ENCODE assay signal across 8 cellular contexts in the genomic region with DNA sequence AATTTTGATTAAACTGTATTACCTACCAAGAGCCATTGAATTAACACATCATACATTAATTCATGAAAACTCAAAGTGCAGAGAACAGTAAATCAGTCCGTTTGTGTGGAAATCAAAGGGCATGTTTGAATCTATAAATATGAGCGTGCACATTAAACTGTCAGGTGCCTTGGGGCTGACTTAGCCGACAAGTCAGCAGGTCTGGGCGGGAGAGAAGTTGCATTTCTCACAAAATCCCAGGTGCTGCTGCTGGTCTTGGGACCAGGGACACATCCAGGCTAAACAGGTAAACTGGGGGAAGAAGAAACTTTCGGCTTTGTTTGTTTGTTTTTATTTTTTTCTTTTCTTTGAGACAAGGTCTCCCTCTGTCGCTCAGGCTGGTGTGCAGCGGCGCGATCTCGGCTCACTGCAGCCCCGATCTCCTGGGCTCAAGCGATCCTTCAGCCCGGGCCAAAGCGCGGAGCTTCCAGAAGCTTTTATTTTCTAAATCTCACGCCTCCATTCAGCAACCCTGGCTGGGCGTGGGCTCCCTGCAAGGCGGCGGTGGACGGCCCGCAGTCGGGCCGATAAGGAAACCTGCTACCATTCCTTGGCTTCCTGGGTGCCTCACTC.
DNase-seq lines count a peak whose midpoint lies in the region; ATAC-seq, FAIRE-seq and TF ChIP-seq lines count a peak whose summit lies in the region.

No MANE protein-coding gene starts in this region.

- no peaks in the 10 kb centered on the region for H3K79me2 ChIP-seq in astrocyte (ENCODE audit: insufficient read depth, low read length)

- no peaks in the 10 kb centered on the region for H4K20me1 ChIP-seq in astrocyte (ENCODE audit: insufficient read depth, low read length)

- peak overlapping the region; percentile 71 for H3K27ac ChIP-seq in CD4-positive, alpha-beta memory T cell (ENCODE audit: low read depth, low read length)
- peak overlapping the region; percentile 46 for H3K27ac ChIP-seq in astrocyte (ENCODE audit: low read depth, low read length)
- no peak overlapping the region for H3K27ac ChIP-seq in iPS-20b (ENCODE audit: low read length)

- no peak for FAIRE-seq in astrocyte (lab: Jason Lieb, UNC)

- CTCF ChIA-PET in CD4-positive, alpha-beta memory T cell (lab: Charles Lee; ENCODE audit: partially characterized antibody), result interaction anchor here (1.0 to 2.5 kb wide), 4 partner anchors 23 to 362 kb away, joined by 3 to 13 read pairs (median 7); no protein-coding TSS in a partner anchor

- peak; percentile 38 for ATAC-seq in GM18867 (IDR thresholded peaks at IDR 0.05; ENCODE audit: unreplicated experiment)
- ATAC-seq in HG03045 (IDR thresholded peaks at IDR 0.05; ENCODE audit: unreplicated experiment), result peak; percentile 25
- ATAC-seq in stimulated activated effector memory CD8-positive, alpha-beta T cell treated with anti-CD3 and anti-CD28 coated beads, Interleukin-12 subunit alpha, Interleukin-12 subunit beta, amount 100 ng/mL, for 72 hours, result peak; percentile 68
- no peak for ATAC-seq in GM21360 (IDR thresholded peaks at IDR 0.05; ENCODE audit: unreplicated experiment)

- H3K9me3 Mint-ChIP-seq in CD4-positive, alpha-beta memory T cell, result peaks cover 0 to 32% (median 14%) of the 10 kb centered on the region in 8 donors
- peaks cover 12% of the 10 kb centered on the region for H3K9me3 Mint-ChIP-seq in astrocyte (ENCODE audit: unreplicated experiment)
- peaks cover 9% of the 10 kb centered on the region for H3K9me3 Mint-ChIP-seq in stimulated activated effector memory CD8-positive, alpha-beta T cell treated with anti-CD3 and anti-CD28 coated beads, Interleukin-12 subunit alpha, Interleukin-12 subunit beta, amount 100 ng/mL, for 72 hours

- no peak for TF ChIP-seq CTCF in astrocyte (IDR thresholded peaks at IDR 0.05; ENCODE audit: insufficient read depth, low read depth, low read length)

- peaks cover 8 to 33% (median 16%) of the 10 kb centered on the region in 4 donors for H3K4me1 Mint-ChIP-seq in CD4-positive, alpha-beta memory T cell
- H3K4me1 Mint-ChIP-seq in astrocyte (ENCODE audit: low read depth, unreplicated experiment), result no peaks in the 10 kb centered on the region
- H3K4me1 Mint-ChIP-seq in stimulated activated effector memory CD8-positive, alpha-beta T cell treated with anti-CD3 and anti-CD28 coated beads, Interleukin-12 subunit alpha, Interleukin-12 subunit beta, amount 100 ng/mL, for 72 hours, result peaks cover 19% of the 10 kb centered on the region

- intact Hi-C loops in CD4-positive, alpha-beta memory T cell (cut with micrococcal nuclease), result loop anchor here (1.0 to 5.0 kb wide), 5 partner anchors 16 to 366 kb away; a partner anchor contains a TSS

- H3K4me1 ChIP-seq in CD4-positive, alpha-beta memory T cell (ENCODE audit: insufficient read depth, low read length), result peaks cover 18% of the 10 kb centered on the region
- peaks cover 9% of the 10 kb centered on the region for H3K4me1 ChIP-seq in astrocyte (ENCODE audit: insufficient read depth, low read length)
- peaks cover 19% of the 10 kb centered on the region for H3K4me1 ChIP-seq in iPS-20b (ENCODE audit: insufficient read depth, low read length)

- peak overlapping the region; percentile 89 to 97 (median 95) for H3K4me3 Mint-ChIP-seq in CD4-positive, alpha-beta memory T cell
- peak overlapping the region; percentile 93 for H3K4me3 Mint-ChIP-seq in astrocyte (ENCODE audit: unreplicated experiment)
- H3K4me3 Mint-ChIP-seq in stimulated activated effector memory CD8-positive, alpha-beta T cell treated with anti-CD3 and anti-CD28 coated beads, Interleukin-12 subunit alpha, Interleukin-12 subunit beta, amount 100 ng/mL, for 72 hours, result peak overlapping the region; percentile 81

- peak overlapping the region; percentile 91 for H3K4me2 ChIP-seq in astrocyte (ENCODE audit: low read length)

- no peaks in the 10 kb centered on the region for H3K36me3 ChIP-seq in CD4-positive, alpha-beta memory T cell (ENCODE audit: insufficient read depth, low read length)
- no peaks in the 10 kb centered on the region for H3K36me3 ChIP-seq in astrocyte (ENCODE audit: insufficient read depth, low read length)
- H3K36me3 ChIP-seq in iPS-20b (ENCODE audit: insufficient read depth, low read depth, low read length), result no peaks in the 10 kb centered on the region

- H3K4me3 ChIP-seq in CD4-positive, alpha-beta memory T cell (ENCODE audit: low read length in 2 of 2), result peak overlapping the region; percentile 64 to 71
- peak overlapping the region; percentile 91 for H3K4me3 ChIP-seq in astrocyte (ENCODE audit: insufficient read depth, low read depth, low read length)
- H3K4me3 ChIP-seq in iPS-20b (ENCODE audit: low read length), result peak overlapping the region; percentile 80

- peak overlapping the region; percentile 87 for H2AFZ ChIP-seq in astrocyte (ENCODE audit: low read depth, low read length)

- H3K27me3 Mint-ChIP-seq in CD4-positive, alpha-beta memory T cell, result peaks cover 2% of the 10 kb centered on the region in 2 donors
- H3K27me3 Mint-ChIP-seq in astrocyte (ENCODE audit: low read depth, unreplicated experiment), result no peaks in the 10 kb centered on the region

- no peaks in the 10 kb centered on the region for H3K9me3 ChIP-seq in CD4-positive, alpha-beta memory T cell (ENCODE audit: control insufficient read depth in 1 of 2, low read length in 2 of 2)
- peaks cover 11% of the 10 kb centered on the region for H3K9me3 ChIP-seq in astrocyte (ENCODE audit: insufficient read depth, low read depth, low read length)
- peaks cover 6% of the 10 kb centered on the region; the same call in 1 of the 2 replicates for H3K9me3 ChIP-seq in iPS-20b (ENCODE audit: insufficient read depth, low read depth, low read length)

- H3K9ac ChIP-seq in astrocyte (ENCODE audit: low read length), result peak overlapping the region; percentile 83
- peak overlapping the region; percentile 81 for H3K9ac ChIP-seq in iPS-20b (ENCODE audit: low read depth, low read length)

- H3K27me3 ChIP-seq in CD4-positive, alpha-beta memory T cell (ENCODE audit: insufficient read depth, low read length), result no peaks in the 10 kb centered on the region
- H3K27me3 ChIP-seq in astrocyte (ENCODE audit: insufficient read depth, low read length), result no peaks in the 10 kb centered on the region
- no peaks in the 10 kb centered on the region for H3K27me3 ChIP-seq in iPS-20b (ENCODE audit: insufficient read depth, low read length)

- peak overlapping the region; percentile 76 to 98 (median 94) for H3K27ac Mint-ChIP-seq in CD4-positive, alpha-beta memory T cell
- H3K27ac Mint-ChIP-seq in astrocyte (ENCODE audit: unreplicated experiment), result peak overlapping the region; percentile 41
- peak overlapping the region; percentile 97 for H3K27ac Mint-ChIP-seq in stimulated activated effector memory CD8-positive, alpha-beta T cell treated with anti-CD3 and anti-CD28 coated beads, Interleukin-12 subunit alpha, Interleukin-12 subunit beta, amount 100 ng/mL, for 72 hours

- POLR2A ChIA-PET in CD4-positive, alpha-beta memory T cell (lab: Charles Lee; ENCODE audit: partially characterized antibody), result interaction anchor here (0.5 to 3.4 kb wide), 7 partner anchors 16 to 1093 kb away, joined by 3 to 18 read pairs (median 8); a partner anchor contains a TSS

- no peak for DNase-seq in CD4-positive, alpha-beta memory T cell
- DNase-seq in NCI-H2196 treated with DMSO at 0.1 percent for 48 hours (lab: John Stamatoyannopoulos, UW; ENCODE audit: unreplicated experiment) (peak; percentile 46), astrocyte (ENCODE audit: low read depth) (peak; percentile 39)
- no peak for DNase-seq in stimulated activated effector memory CD8-positive, alpha-beta T cell treated with anti-CD3 and anti-CD28 coated beads, Interleukin-12 subunit alpha, Interleukin-12 subunit beta, amount 100 ng/mL, for 72 hours (ENCODE audit: low spot score in 2 of 2)

- H3K36me3 Mint-ChIP-seq in CD4-positive, alpha-beta memory T cell, result peaks cover 0 to 17% of the 10 kb centered on the region in 2 donors
- H3K36me3 Mint-ChIP-seq in astrocyte (ENCODE audit: low read depth, unreplicated experiment), result peaks cover 8% of the 10 kb centered on the region
- peaks cover 20% of the 10 kb centered on the region for H3K36me3 Mint-ChIP-seq in stimulated activated effector memory CD8-positive, alpha-beta T cell treated with anti-CD3 and anti-CD28 coated beads, Interleukin-12 subunit alpha, Interleukin-12 subunit beta, amount 100 ng/mL, for 72 hours

Comparison
In these comparisons a context has a peak if more than half of its experiments do, and no peak if none do; other contexts are left out.
1. DNase-seq: peak in NCI-H2196 treated with DMSO at 0.1 percent for 48 hours (single experiment) and astrocyte (single experiment); none in CD4-positive, alpha-beta memory T cell (0 of 5) and stimulated activated effector memory CD8-positive, alpha-beta T cell treated with anti-CD3 and anti-CD28 coated beads, Interleukin-12 subunit alpha, Interleukin-12 subunit beta, amount 100 ng/mL, for 72 hours (0 of 2).
2. H3K27ac Mint-ChIP-seq: peak in every context shown above with its lines; median percentile 97 in stimulated activated effector memory CD8-positive, alpha-beta T cell treated with anti-CD3 and anti-CD28 coated beads, Interleukin-12 subunit alpha, Interleukin-12 subunit beta, amount 100 ng/mL, for 72 hours; 94 in CD4-positive, alpha-beta memory T cell; 41 in astrocyte.
3. Peak in every context shown above with its lines, with median percentiles within 50 percentile points of each other: H3K4me3 ChIP-seq and H3K4me3 Mint-ChIP-seq.